ENCODE assay signal across 8 cellular contexts in genomic region chr22:28883917-28884753, GRCh38. TPM values are rescaled to one million over a fixed set of nuclear protein-coding genes. Genes with fewer than 3 reads are reported as not detected.
DNase-seq lines count a peak whose midpoint lies in the region; ATAC-seq and TF ChIP-seq lines count a peak whose summit lies in the region.

No MANE protein-coding gene starts in this region.

- peaks cover 10% of the 10 kb centered on the region for H3K4me1 ChIP-seq in CD4-positive, CD25-positive, alpha-beta regulatory T cell (ENCODE audit: control insufficient read depth, insufficient read depth, low read length, poor library complexity, severe bottlenecking)
- H3K4me1 ChIP-seq in breast epithelium: peaks cover 3 to 4% of the 10 kb centered on the region in 2 donors

- no peak overlapping the region for H3K4me3 ChIP-seq in CD4-positive, CD25-positive, alpha-beta regulatory T cell (ENCODE audit: low read depth, low read length)
- H3K4me3 ChIP-seq in breast epithelium: peak overlapping the region; percentile 57 to 73 (median 66)

- H3K4me3 Mint-ChIP-seq in CD4-positive, CD25-positive, alpha-beta regulatory T cell: peak overlapping the region; percentile 59 to 84 (median 77)

- no peaks in the 10 kb centered on the region for H3K36me3 ChIP-seq in CD4-positive, CD25-positive, alpha-beta regulatory T cell (ENCODE audit: control insufficient read depth, insufficient read depth, low read length)
- no peaks in the 10 kb centered on the region for H3K36me3 ChIP-seq in breast epithelium

- H3K9me3 Mint-ChIP-seq in CD4-positive, CD25-positive, alpha-beta regulatory T cell: no peaks in the 10 kb centered on the region

- H3K36me3 Mint-ChIP-seq in CD4-positive, CD25-positive, alpha-beta regulatory T cell: no peaks in the 10 kb centered on the region

- no peak for TF ChIP-seq POLR2A in breast epithelium (IDR thresholded peaks at IDR 0.05)

- intact Hi-C loops in breast epithelium (cut with DNase I; ENCODE audit: low total_unique reads): loop anchor here (5.0 kb wide), 1 partner anchor 1393 kb away; no protein-coding TSS in a partner anchor

- peaks cover 0 to 23% (median 9%) of the 10 kb centered on the region in 4 donors for H3K4me1 Mint-ChIP-seq in CD4-positive, CD25-positive, alpha-beta regulatory T cell

- peaks cover 13% of the 10 kb centered on the region for H3K27me3 ChIP-seq in CD4-positive, CD25-positive, alpha-beta regulatory T cell (ENCODE audit: control insufficient read depth, insufficient read depth, low read length)
- no peaks in the 10 kb centered on the region for H3K27me3 ChIP-seq in breast epithelium

- peak in 1 of 3 donors; percentile 23 for TF ChIP-seq CTCF in breast epithelium (IDR thresholded peaks at IDR 0.05)

- H3K27ac Mint-ChIP-seq in CD4-positive, CD25-positive, alpha-beta regulatory T cell: no peak overlapping the region

- H3K27me3 Mint-ChIP-seq in CD4-positive, CD25-positive, alpha-beta regulatory T cell: peaks cover 43% of the 10 kb centered on the region

- no peak overlapping the region for H3K27ac ChIP-seq in CD4-positive, CD25-positive, alpha-beta regulatory T cell (ENCODE audit: insufficient read depth, low read length, poor library complexity, severe bottlenecking)
- peak overlapping the region; percentile 25 to 52 for H3K27ac ChIP-seq in breast epithelium

- H3K9me3 ChIP-seq in CD4-positive, CD25-positive, alpha-beta regulatory T cell (ENCODE audit: control insufficient read depth in 2 of 2, low read length in 2 of 2): no peaks in the 10 kb centered on the region
- no peaks in the 10 kb centered on the region for H3K9me3 ChIP-seq in breast epithelium

- ATAC-seq in CD4-positive, CD25-positive, alpha-beta regulatory T cell (ENCODE audit: low read depth in 2 of 2): peak; percentile 4 to 6
- peak; percentile 20 for ATAC-seq in HG02852 (IDR thresholded peaks at IDR 0.05; ENCODE audit: unreplicated experiment)
- ATAC-seq in HG03378 (IDR thresholded peaks at IDR 0.05; ENCODE audit: unreplicated experiment): no peak
- ATAC-seq in GM21367 (IDR thresholded peaks at IDR 0.05; ENCODE audit: unreplicated experiment): no peak

- peak; percentile 19 to 35 (median 32) for DNase-seq in CD4-positive, CD25-positive, alpha-beta regulatory T cell
- peak; percentile 18 for DNase-seq in T-helper 22 cell (ENCODE audit: low read depth)
- DNase-seq in breast epithelium (ENCODE audit: low spot score in 2 of 2): peak in 1 of 2 donors; percentile 44
- peak; percentile 47 for DNase-seq in kidney tubule cell (ENCODE audit: low spot score)
- peak in 2 of 3 experiments; percentile 18 to 22 for DNase-seq in stimulated activated CD4-positive, alpha-beta T cell treated with anti-CD3 and anti-CD28 coated beads, TNF-alpha, amount 100 ng/mL, for 4 hours (ENCODE audit: low read depth in 3 of 3)

RNA-seq across cellular contexts. Expression of gene ZNRF3, which starts 0.8 kb away (rescaled TPM):
- 0.35 TPM for total RNA-seq in CD4-positive, CD25-positive, alpha-beta regulatory T cell
- polyA plus RNA-seq in CD4-positive, CD25-positive, alpha-beta regulatory T cell: under 1 TPM; 0.06 to 0.30 (median 0.19) TPM
- total RNA-seq in breast epithelium: 1 to 10 TPM; 6.9 to 7.9 (median 6.9) TPM

Comparison
In these comparisons a context has a peak if more than half of its experiments do, and no peak if none do; other contexts are left out.
1. ATAC-seq: peak in CD4-positive, CD25-positive, alpha-beta regulatory T cell (2 of 2) and HG02852 (single experiment); none in HG03378 (single experiment) and GM21367 (single experiment).